ENCODE assay signal across 25 cellular contexts in the genomic region with DNA sequence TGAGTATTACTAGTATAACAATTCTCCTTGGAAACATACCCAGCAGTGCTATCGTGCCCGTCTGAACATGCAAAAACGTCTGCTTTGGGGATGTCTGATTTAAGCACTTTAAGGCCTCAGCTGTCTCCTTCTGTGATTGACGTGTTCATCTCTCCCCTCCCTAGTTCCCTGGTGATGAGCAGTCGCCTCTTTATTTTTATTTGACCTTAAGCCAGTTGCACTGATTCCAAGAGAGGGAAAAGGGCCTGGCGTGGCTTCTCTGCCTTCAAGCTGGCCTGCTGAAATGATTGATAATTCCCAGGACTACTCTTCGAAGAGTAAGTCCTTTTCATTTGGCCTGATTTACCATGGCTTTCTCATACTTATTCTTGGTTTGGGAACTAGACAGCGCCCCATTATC.
DNase-seq lines count a peak whose midpoint lies in the region; ATAC-seq and TF ChIP-seq lines count a peak whose summit lies in the region.
"Had no signal": no experiment of that assay in that cellular context is flagged by ENCODE, and none has a peak within 500 bp of the region (broad histone marks: within the 10 kb centered on the region; RNA-seq: fewer than 3 reads in every experiment).

No MANE protein-coding gene starts in this region.

- peak overlapping the region; percentile 41 to 94 (median 80) for H3K27ac Mint-ChIP-seq in brain
- H3K27ac Mint-ChIP-seq: activated B cell treated with CpG ODN at 0.5 μM for 24 hours; activated CD8-positive, alpha-beta T cell treated with anti-CD3 and anti-CD28 coated beads, Interleukin-2, amount 10 ng/mL, durations not matched to agents 7 days and 5 days; activated T-cell treated with anti-CD3 and anti-CD28 coated beads, Interleukin-2, amount 50 U/mL, for 24 hours; CD8-positive, alpha-beta T cell; progenitor cell of endocrine pancreas had no signal

- no peaks in the 10 kb centered on the region for H3K9me3 Mint-ChIP-seq in brain
- H3K9me3 Mint-ChIP-seq: activated B cell treated with CpG ODN at 0.5 μM for 24 hours; activated T-cell treated with anti-CD3 and anti-CD28 coated beads, Interleukin-2, amount 50 U/mL, for 24 hours; CD8-positive, alpha-beta T cell; naive B cell had no signal

- no peak overlapping the region for H3K9ac ChIP-seq in subcutaneous abdominal adipose tissue (ENCODE audit: low read length in 5 of 5)
- H3K9ac ChIP-seq: SK-N-SH had no signal

- H3K27ac ChIP-seq in subcutaneous abdominal adipose tissue (ENCODE audit: low read depth, low read length): peak overlapping the region; percentile 57
- H3K27ac ChIP-seq: spleen had no signal

- ATAC-seq in HG03196 (IDR thresholded peaks at IDR 0.05; ENCODE audit: unreplicated experiment): no peak
- no peak for ATAC-seq in stimulated activated naive CD8-positive, alpha-beta T cell treated with anti-CD3 and anti-CD28 coated beads, Interleukin-15, Interleukin-2, amounts not matched to agents 100 U/mL and 50 U/mL, for 24 hours
- ATAC-seq: activated CD8-positive, alpha-beta T cell treated with anti-CD3 and anti-CD28 coated beads, Interleukin-2, amount 10 ng/mL, durations not matched to agents 7 days and 5 days; CD8-positive, alpha-beta T cell; K562 had no signal

- no peaks in the 10 kb centered on the region for H3K36me3 ChIP-seq in subcutaneous abdominal adipose tissue (ENCODE audit: control insufficient read depth in 5 of 5, insufficient read depth in 5 of 5, low read length in 5 of 5)
- H3K36me3 ChIP-seq: spleen, stomach had no signal

- no peaks in the 10 kb centered on the region for H3K27me3 Mint-ChIP-seq in brain
- H3K27me3 Mint-ChIP-seq: activated B cell treated with CpG ODN at 0.5 μM for 24 hours; activated T-cell treated with anti-CD3 and anti-CD28 coated beads, Interleukin-2, amount 50 U/mL, for 24 hours; progenitor cell of endocrine pancreas had no signal

- no peaks in the 10 kb centered on the region for H3K9me3 ChIP-seq in subcutaneous abdominal adipose tissue (ENCODE audit: control insufficient read depth in 5 of 5, low read length in 5 of 5)
- H3K9me3 ChIP-seq: SK-N-SH, spleen, stomach had no signal

- peak; percentile 39 for DNase-seq in fibroblast of the aortic adventitia (ENCODE audit: low read depth)
- peak; percentile 77 for DNase-seq in myocyte (ENCODE audit: low read depth)
- no peak for DNase-seq in H4 (ENCODE audit: low spot score)
- no peak for DNase-seq in stimulated activated naive CD8-positive, alpha-beta T cell treated with anti-CD3 and anti-CD28 coated beads, Interleukin-15, Interleukin-2, amounts not matched to agents 100 U/mL and 50 U/mL, for 24 hours
- DNase-seq in inferior parietal cortex (ENCODE audit: extremely low spot score): no peak
- DNase-seq: activated B cell treated with CpG ODN at 0.5 μM for 24 hours; activated CD8-positive, alpha-beta T cell treated with anti-CD3 and anti-CD28 coated beads, Interleukin-2, amount 10 ng/mL, durations not matched to agents 7 days and 5 days; activated naive CD4-positive, alpha-beta T cell; activated T-cell treated with anti-CD3 and anti-CD28 coated beads, Interleukin-2, amount 50 U/mL, for 24 hours; effector memory CD4-positive, alpha-beta T cell; H7; naive B cell; NCI-H187 treated with DMSO at 0.1 percent for 48 hours; NK-92 treated with Interleukin-12 subunit alpha and Interleukin-12 subunit beta, amount 100 ng/mL, for 24 hours; SK-N-SH; spleen; stimulated activated CD4-positive, alpha-beta T cell treated with anti-CD3 and anti-CD28 coated beads, Interleukin-4, amount 100 ng/mL, for 4 hours; stomach had no signal

- TF ChIP-seq CTCF in brain (conservative IDR thresholded peaks at IDR 0.05) (no peak), fibroblast of the aortic adventitia (IDR thresholded peaks at IDR 0.05; ENCODE audit: insufficient read depth, low read length) (no peak)

- H3K4me1 ChIP-seq in subcutaneous abdominal adipose tissue (ENCODE audit: control insufficient read depth in 5 of 5, insufficient read depth in 5 of 5, low read length in 5 of 5): peaks cover 10 to 25% (median 21%) of the 10 kb centered on the region in 5 donors
- H3K4me1 ChIP-seq: spleen had no signal

- H3K36me3 Mint-ChIP-seq in brain: no peaks in the 10 kb centered on the region
- H3K36me3 Mint-ChIP-seq: CD8-positive, alpha-beta T cell; naive B cell had no signal

- H3K4me3 ChIP-seq in fibroblast of the aortic adventitia (ENCODE audit: low read depth, low read length) (no peak overlapping the region), subcutaneous abdominal adipose tissue (ENCODE audit: low read depth in 1 of 5, low read length in 5 of 5) (peak overlapping the region in 1 of 5 donors; percentile 43)
- H3K4me3 ChIP-seq: K562, lung, spleen, stomach had no signal

- H3K4me1 Mint-ChIP-seq in brain: peaks cover 56% of the 10 kb centered on the region
- H3K4me1 Mint-ChIP-seq: activated B cell treated with CpG ODN at 0.5 μM for 24 hours, naive B cell had no signal

- peaks cover 0 to 9% (median 0%) of the 10 kb centered on the region in 5 donors for H3K27me3 ChIP-seq in subcutaneous abdominal adipose tissue (ENCODE audit: control insufficient read depth in 5 of 5, insufficient read depth in 4 of 5, low read length in 5 of 5)
- H3K27me3 ChIP-seq: spleen, stomach had no signal

- no peak overlapping the region for H3K4me3 Mint-ChIP-seq in brain
- H3K4me3 Mint-ChIP-seq: activated B cell treated with CpG ODN at 0.5 μM for 24 hours; activated CD8-positive, alpha-beta T cell treated with anti-CD3 and anti-CD28 coated beads, Interleukin-2, amount 10 ng/mL, durations not matched to agents 7 days and 5 days; activated T-cell treated with anti-CD3 and anti-CD28 coated beads, Interleukin-2, amount 50 U/mL, for 24 hours; CD8-positive, alpha-beta T cell; naive B cell had no signal

Comparison
In these comparisons a context has a peak if more than half of its experiments do, and no peak if none do; other contexts are left out.
1. DNase-seq: peak in fibroblast of the aortic adventitia (single experiment) and myocyte (single experiment); none in H4 (single experiment), stimulated activated naive CD8-positive, alpha-beta T cell treated with anti-CD3 and anti-CD28 coated beads, Interleukin-15, Interleukin-2, amounts not matched to agents 100 U/mL and 50 U/mL, for 24 hours (single experiment) and inferior parietal cortex (single experiment).